Comparison of ENCODE assay signal across 8 cellular contexts in the genomic region with DNA sequence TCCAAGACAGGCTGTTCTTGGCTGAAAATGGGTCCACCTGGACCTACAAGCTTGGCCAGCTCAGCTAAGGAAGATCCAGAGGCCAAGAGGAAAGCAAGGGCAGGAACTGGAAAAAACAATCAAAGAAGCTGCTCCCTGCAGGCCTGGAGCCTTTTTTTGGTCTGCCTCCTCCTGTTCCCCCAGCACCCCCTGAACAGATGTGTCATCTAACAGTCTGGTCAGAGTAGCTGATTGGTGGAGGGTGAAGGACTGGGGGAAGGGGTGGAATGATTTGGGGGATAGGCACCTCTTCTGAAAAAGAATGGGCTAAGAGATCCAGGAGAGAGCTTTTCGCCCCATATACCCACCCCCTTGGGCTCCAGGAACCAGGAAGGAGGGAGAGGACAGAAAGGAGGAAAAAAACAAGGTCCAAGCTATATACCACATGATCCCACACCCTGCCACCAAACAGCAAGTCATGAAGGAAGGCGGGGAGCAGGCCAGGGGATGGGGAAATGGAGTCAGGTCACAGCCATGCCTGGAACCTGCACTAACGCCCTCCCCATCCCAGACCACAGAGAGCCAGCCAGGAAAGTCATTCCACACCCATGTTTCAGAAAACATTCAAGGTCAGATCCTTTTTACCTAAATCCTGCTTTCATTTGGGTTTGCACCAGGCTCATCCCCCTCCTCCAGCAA. TPM values are rescaled to one million over a fixed set of nuclear protein-coding genes. Genes with fewer than 3 reads are reported as not detected.
A peak's percentile ranks its signal among the peaks of the same experiment; 100 is the strongest.
DNase-seq lines count a peak whose midpoint lies in the region; ATAC-seq and TF ChIP-seq lines count a peak whose summit lies in the region.

No MANE protein-coding gene starts in this region.

- no peaks in the 10 kb centered on the region for H3K27me3 Mint-ChIP-seq in activated T-cell treated with anti-CD3 and anti-CD28 coated beads, Interleukin-2, amount 50 U/mL, for 72 hours (ENCODE audit: low read depth)

- H3K9me3 Mint-ChIP-seq in activated T-cell treated with anti-CD3 and anti-CD28 coated beads, Interleukin-2, amount 50 U/mL, for 72 hours, result no peaks in the 10 kb centered on the region

- peaks cover 33% of the 10 kb centered on the region for H3K4me1 Mint-ChIP-seq in activated T-cell treated with anti-CD3 and anti-CD28 coated beads, Interleukin-2, amount 50 U/mL, for 72 hours (ENCODE audit: low read depth)

- no peak for TF ChIP-seq CTCF in body of pancreas (IDR thresholded peaks at IDR 0.05)
- no peak for TF ChIP-seq CTCF in right lobe of liver (IDR thresholded peaks at IDR 0.05)
- no peak for TF ChIP-seq CTCF in tibial nerve (IDR thresholded peaks at IDR 0.05)

- intact Hi-C loops in body of pancreas (cut with DNase I) (no loop called here), right lobe of liver (cut with DNase I) (no loop called here)

- no peak for TF ChIP-seq EP300 in tibial nerve (IDR thresholded peaks at IDR 0.05)

- H3K4me1 ChIP-seq in body of pancreas (peaks cover 41% of the 10 kb centered on the region), right lobe of liver (peaks cover 0 to 12% (median 0%) of the 10 kb centered on the region in 4 donors), tibial nerve (peaks cover 0 to 68% (median 18%) of the 10 kb centered on the region in 4 donors)

- no peaks in the 10 kb centered on the region for H3K36me3 ChIP-seq in body of pancreas (replicated peaks in 1 of 2; ENCODE audit: insufficient read depth in 1 of 2, low read depth in 2 of 2)
- no peaks in the 10 kb centered on the region for H3K36me3 ChIP-seq in right lobe of liver
- H3K36me3 ChIP-seq in tibial nerve, result no peaks in the 10 kb centered on the region

- H3K27ac Mint-ChIP-seq in activated T-cell treated with anti-CD3 and anti-CD28 coated beads, Interleukin-2, amount 50 U/mL, for 72 hours, result no peak overlapping the region

- no peak for TF ChIP-seq POLR2A in body of pancreas (IDR thresholded peaks at IDR 0.05)
- TF ChIP-seq POLR2A in right lobe of liver (IDR thresholded peaks at IDR 0.05), result no peak
- TF ChIP-seq POLR2A in tibial nerve (IDR thresholded peaks at IDR 0.05), result no peak

- peak overlapping the region; percentile 8 to 92 (median 90) for H3K27ac ChIP-seq in body of pancreas
- peak overlapping the region in 2 of 3 donors; percentile 29 to 81 for H3K27ac ChIP-seq in right lobe of liver
- H3K27ac ChIP-seq in tibial nerve, result peak overlapping the region; percentile 9 to 92 (median 62)

- WGBS in body of pancreas, 2 donors, result 59 to 62% methylated on average over 3 of the region's 3 CpGs
- 86% methylated on average over 1 of the region's 3 CpGs for WGBS in right lobe of liver (ENCODE audit: insufficient coverage, low coverage, low lambda C conversion rate, missing lambda C conversion rate)
- WGBS in tibial nerve, 2 donors, result 73 to 80% methylated on average over 3 of the region's 3 CpGs

- H3K27me3 ChIP-seq in body of pancreas, result no peaks in the 10 kb centered on the region
- no peaks in the 10 kb centered on the region for H3K27me3 ChIP-seq in right lobe of liver
- no peaks in the 10 kb centered on the region for H3K27me3 ChIP-seq in tibial nerve

- no peaks in the 10 kb centered on the region for H3K36me3 Mint-ChIP-seq in activated T-cell treated with anti-CD3 and anti-CD28 coated beads, Interleukin-2, amount 50 U/mL, for 72 hours (ENCODE audit: insufficient read depth in 2 of 2)

- peak overlapping the region; percentile 77 to 94 for H3K4me3 Mint-ChIP-seq in activated T-cell treated with anti-CD3 and anti-CD28 coated beads, Interleukin-2, amount 50 U/mL, for 72 hours

- no peak for ATAC-seq in activated T-cell treated with anti-CD3 and anti-CD28 coated beads, Interleukin-2, amount 50 U/mL, for 72 hours (replicated peaks in 1 of 2)
- ATAC-seq in body of pancreas (no peak), right lobe of liver (no peak)

- no peaks in the 10 kb centered on the region for H3K9me3 ChIP-seq in body of pancreas
- no peaks in the 10 kb centered on the region for H3K9me3 ChIP-seq in right lobe of liver
- H3K9me3 ChIP-seq in tibial nerve, result no peaks in the 10 kb centered on the region

- no peak overlapping the region for H3K4me3 ChIP-seq in body of pancreas
- peak overlapping the region; percentile 81 to 91 (median 88) for H3K4me3 ChIP-seq in right lobe of liver
- peak overlapping the region; percentile 13 to 92 (median 72) for H3K4me3 ChIP-seq in tibial nerve

- DNase-seq in activated T-cell treated with anti-CD3 and anti-CD28 coated beads, Interleukin-2, amount 50 U/mL, for 72 hours, result no peak
- DNase-seq in activated T-cell treated with anti-CD3 and anti-CD28 coated beads, Interleukin-2, amount 50 U/mL, for 48 hours, result no peak
- DNase-seq in body of pancreas, result no peak
- DNase-seq in right lobe of liver, result peak in 1 of 3 donors; percentile 33
- no peak for DNase-seq in tibial nerve (ENCODE audit: low spot score in 2 of 2)
- no peak for DNase-seq in HUDEP-2 (lab: John Stamatoyannopoulos, UW; ENCODE audit: unreplicated experiment in 76 of 76)
- DNase-seq in GM19238 (ENCODE audit: insufficient read length, low spot score), result no peak
- DNase-seq in kidney glomerular epithelial cell (lab: John Stamatoyannopoulos, UW), result no peak

RNA-seq across cellular contexts. Expression of a gene that starts 2.0 kb away (rescaled TPM):
- total RNA-seq in activated T-cell treated with anti-CD3 and anti-CD28 coated beads, Interleukin-2, amount 50 U/mL, for 72 hours, result 1 to 10 TPM; 6.6 to 9.8 TPM
- 10 to 100 TPM; 19.2 to 39.6 TPM for total RNA-seq in body of pancreas
- 10 to 100 TPM in 3 of 6 experiments, 1 to 10 TPM in 3; 4.5 to 12.7 (median 9.0) TPM for total RNA-seq in right lobe of liver
- 10 to 100 TPM; 35.7 to 40.4 (median 39.4) TPM for total RNA-seq in tibial nerve

RNA-seq across cellular contexts. Expression of a gene that starts 39.2 kb away (rescaled TPM):
- total RNA-seq in activated T-cell treated with anti-CD3 and anti-CD28 coated beads, Interleukin-2, amount 50 U/mL, for 72 hours, result 10 to 100 TPM in 1 of 2 donors, 1 to 10 TPM in 1; 9.1 to 10.1 TPM
- total RNA-seq in body of pancreas (1 to 10 TPM; 4.3 to 5.4 TPM), right lobe of liver (10 to 100 TPM; 33.1 to 73.4 (median 56.6) TPM), tibial nerve (10 to 100 TPM; 13.8 to 58.1 (median 21.7) TPM)

Comparison
In these comparisons a context has a peak if more than half of its experiments do, and no peak if none do; other contexts are left out.
1. H3K4me3 ChIP-seq: peak in right lobe of liver (3 of 3) and tibial nerve (4 of 4); none in body of pancreas (0 of 2).
2. Peak in every context shown above with its lines, with median percentiles within 50 percentile points of each other: H3K27ac ChIP-seq.